28 cellular contexts compared by ENCODE assay signal in the genomic region with DNA sequence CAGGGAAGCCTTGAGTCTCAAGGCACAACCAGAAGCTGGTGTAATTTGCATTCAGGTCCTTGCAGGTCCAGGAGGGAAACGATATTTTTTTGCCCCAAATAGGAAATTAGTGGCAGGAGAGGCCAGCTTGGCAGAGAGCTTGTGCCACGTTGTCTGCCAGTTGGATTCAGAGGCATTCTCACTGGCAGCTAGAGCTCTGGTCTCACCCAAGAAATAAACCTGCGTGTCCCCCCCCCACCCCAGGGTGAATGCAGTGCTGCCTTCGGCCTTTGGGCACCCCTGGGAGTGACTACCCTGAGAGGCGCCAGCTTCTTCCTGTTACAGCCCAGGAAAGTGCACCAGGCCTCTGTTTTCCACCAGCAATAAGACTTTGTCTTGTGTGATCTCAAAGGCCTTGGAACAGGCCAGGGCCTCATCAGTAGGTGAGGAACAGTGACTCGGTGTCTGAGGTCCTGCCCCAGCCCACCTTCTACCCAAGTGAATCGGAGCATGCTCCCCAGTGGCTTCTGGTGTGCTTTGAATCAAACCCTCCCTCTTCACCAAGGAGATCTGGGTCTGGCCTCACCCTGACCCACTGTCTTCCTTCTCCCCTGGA.
DNase-seq lines count a peak whose midpoint lies in the region; ATAC-seq and TF ChIP-seq lines count a peak whose summit lies in the region.
"Had no signal": no experiment of that assay in that cellular context is flagged by ENCODE, and none has a peak within 500 bp of the region (broad histone marks: within the 10 kb centered on the region; RNA-seq: fewer than 3 reads in every experiment).

No MANE protein-coding gene starts in this region.

- no peak overlapping the region for H3K4me2 ChIP-seq in mammary epithelial cell (ENCODE audit: insufficient read depth, low read depth, low read length)

- dilution Hi-C loops in mammary epithelial cell (cut with HindIII; ENCODE audit: low sequenced_read_pairs), result no loop called here

- in situ Hi-C loops in mammary epithelial cell (cut with MboI; ENCODE audit: low sequenced_read_pairs in 2 of 2) (loop anchor here (25.0 kb wide), 2 partner anchors 192 to 742 kb away; no protein-coding TSS in a partner anchor), ACHN (cut with HindIII; ENCODE audit: low pct_ligation_motif_present, low pct_unique_long_range_greater_than_20kb, low sequenced_read_pairs) (no loop called here), HAP-1 (cut with MboI; ENCODE audit: low sequenced_read_pairs) (loop anchor here (25.0 kb wide), 2 partner anchors 742 to 817 kb away; no protein-coding TSS in a partner anchor)

- H3K4me3 Mint-ChIP-seq in MCF 10A (ENCODE audit: unreplicated experiment), result no peak overlapping the region
- no peak overlapping the region for H3K4me3 Mint-ChIP-seq in activated CD8-positive, alpha-beta memory T cell treated with anti-CD3 and anti-CD28 coated beads, Interleukin-2, amount 10 ng/mL, durations not matched to agents 7 days and 5 days
- no peak overlapping the region for H3K4me3 Mint-ChIP-seq in stimulated activated naive B cell treated with anti-CD40 and anti-IgM and Interleukin-4, amounts not matched to agents 10 μg/mL and 1 μg/mL and 100 μg/mL, for 72 hours
- H3K4me3 Mint-ChIP-seq: activated naive CD8-positive, alpha-beta T cell treated with anti-CD3 and anti-CD28 coated beads for 36 hours; CD4-positive, alpha-beta memory T cell; mesothelial cell of epicardium; naive thymus-derived CD4-positive, alpha-beta T cell; T-helper 1 cell treated with Interleukin-12 subunit alpha and Interleukin-12 subunit beta and Interleukin-4 antibody, amounts not matched to agents 30 μg/mL and 1 μg/mL, for 36 hours had no signal

- CTCF ChIA-PET in MCF 10A (lab: Yijun Ruan, JAX), result interaction anchor here (0.6 to 3.0 kb wide), 2 partner anchors 9 to 882 kb away, joined by 5 to 16 read pairs; no protein-coding TSS in a partner anchor
- CTCF ChIA-PET in mammary epithelial cell (lab: Charles Lee; ENCODE audit: low non-redundant PET), result interaction anchor here (0.6 kb wide), 1 partner anchor 128 kb away, joined by 5 read pairs; no protein-coding TSS in a partner anchor
- CTCF ChIA-PET in activated CD8-positive, alpha-beta memory T cell treated with anti-CD3 and anti-CD28 coated beads, Interleukin-2, amount 10 ng/mL, durations not matched to agents 7 days and 5 days (lab: Charles Lee), result interaction anchor here (1.3 kb wide), 1 partner anchor 9 kb away, joined by 3 read pairs; no protein-coding TSS in a partner anchor

- H3K9ac ChIP-seq in mammary epithelial cell (ENCODE audit: insufficient read depth, low read length), result no peak overlapping the region

- intact Hi-C loops in MCF 10A (cut with micrococcal nuclease), result no loop called here
- intact Hi-C loops in mammary epithelial cell (cut with micrococcal nuclease), result no loop called here

- DNase-seq in MCF 10A (ENCODE audit: unreplicated experiment), result no peak
- DNase-seq in mammary epithelial cell, result no peak
- DNase-seq in activated CD8-positive, alpha-beta memory T cell treated with anti-CD3 and anti-CD28 coated beads, Interleukin-2, amount 10 ng/mL, durations not matched to agents 7 days and 5 days, result peak; percentile 34
- peak; percentile 54 for DNase-seq in medulla oblongata (ENCODE audit: extremely low spot score)
- no peak for DNase-seq in stimulated activated naive B cell treated with anti-CD40 and anti-IgM and Interleukin-4, amounts not matched to agents 10 μg/mL and 1 μg/mL and 100 μg/mL, for 72 hours
- no peak for DNase-seq in ACHN
- no peak for DNase-seq in occipital lobe (lab: John Stamatoyannopoulos, UW)
- DNase-seq in HAP-1 (ENCODE audit: low spot score in 2 of 2), result no peak
- DNase-seq: activated CD4-positive, alpha-beta T cell treated with anti-CD3 and anti-CD28 coated beads, Interleukin-2, amount 50 U/mL, for 48 hours; activated naive CD8-positive, alpha-beta T cell treated with anti-CD3 and anti-CD28 coated beads for 36 hours; CD4-positive, alpha-beta memory T cell; colonic mucosa; DND-41; effector CD8-positive, alpha-beta T cell; KBM-7; left ventricle myocardium superior; MG63; naive thymus-derived CD4-positive, alpha-beta T cell; NCI-H1105; NCI-H187; RPMI8226; stimulated activated naive CD4-positive, alpha-beta T cell had no signal

- H3K4me1 ChIP-seq in mammary epithelial cell (ENCODE audit: insufficient read depth, low read length), result no peaks in the 10 kb centered on the region
- H3K4me1 ChIP-seq in HAP-1, result no peaks in the 10 kb centered on the region

- TF ChIP-seq CTCF in MCF 10A (IDR thresholded peaks at IDR 0.05; ENCODE audit: unreplicated experiment) (no peak), mammary epithelial cell (conservative IDR thresholded peaks at IDR 0.05 in 1 of 2, IDR thresholded peaks at IDR 0.05 in 1 of 2; ENCODE audit: extremely low read depth in 1 of 2, insufficient read depth in 1 of 2, low read depth in 1 of 2, low read length in 2 of 2) (no peak)

- no peaks in the 10 kb centered on the region for H3K36me3 Mint-ChIP-seq in MCF 10A (ENCODE audit: insufficient read depth, unreplicated experiment)
- no peaks in the 10 kb centered on the region for H3K36me3 Mint-ChIP-seq in activated CD8-positive, alpha-beta memory T cell treated with anti-CD3 and anti-CD28 coated beads, Interleukin-2, amount 10 ng/mL, durations not matched to agents 7 days and 5 days
- H3K36me3 Mint-ChIP-seq in stimulated activated naive B cell treated with anti-CD40 and anti-IgM and Interleukin-4, amounts not matched to agents 10 μg/mL and 1 μg/mL and 100 μg/mL, for 72 hours, result no peaks in the 10 kb centered on the region
- H3K36me3 Mint-ChIP-seq: activated naive CD8-positive, alpha-beta T cell treated with anti-CD3 and anti-CD28 coated beads for 36 hours; CD4-positive, alpha-beta memory T cell; mesothelial cell of epicardium; naive thymus-derived CD4-positive, alpha-beta T cell had no signal

- H3K9me3 ChIP-seq in mammary epithelial cell (replicated peaks; ENCODE audit: insufficient read depth, low read length) (no peaks in the 10 kb centered on the region), HAP-1 (no peaks in the 10 kb centered on the region)
- H3K9me3 ChIP-seq: colonic mucosa, MG63, suprapubic skin had no signal

- 56% methylated on average over 2 of the region's 7 CpGs for WGBS in mammary epithelial cell (ENCODE audit: low coverage, missing lambda C conversion rate)

- H3K9me3 Mint-ChIP-seq in MCF 10A (ENCODE audit: unreplicated experiment), result no peaks in the 10 kb centered on the region
- no peaks in the 10 kb centered on the region for H3K9me3 Mint-ChIP-seq in activated CD8-positive, alpha-beta memory T cell treated with anti-CD3 and anti-CD28 coated beads, Interleukin-2, amount 10 ng/mL, durations not matched to agents 7 days and 5 days (ENCODE audit: low read depth)
- no peaks in the 10 kb centered on the region for H3K9me3 Mint-ChIP-seq in stimulated activated naive B cell treated with anti-CD40 and anti-IgM and Interleukin-4, amounts not matched to agents 10 μg/mL and 1 μg/mL and 100 μg/mL, for 72 hours
- H3K9me3 Mint-ChIP-seq: activated naive CD8-positive, alpha-beta T cell treated with anti-CD3 and anti-CD28 coated beads for 36 hours; CD4-positive, alpha-beta memory T cell; mesothelial cell of epicardium; naive thymus-derived CD4-positive, alpha-beta T cell; T-helper 1 cell treated with Interleukin-12 subunit alpha and Interleukin-12 subunit beta and Interleukin-4 antibody, amounts not matched to agents 30 μg/mL and 1 μg/mL, for 36 hours had no signal

- POLR2A ChIA-PET in MCF 10A (lab: Yijun Ruan, JAX), result interaction anchor here (0.7 to 1.1 kb wide), 3 partner anchors 165 to 175 kb away, joined by 3 read pairs; no protein-coding TSS in a partner anchor

- H3K4me3 ChIP-seq in mammary epithelial cell (replicated peaks in 1 of 3; ENCODE audit: insufficient read depth in 1 of 3, low read depth in 2 of 3, low read length in 3 of 3), result no peak overlapping the region
- H3K4me3 ChIP-seq in HAP-1, result no peak overlapping the region
- H3K4me3 ChIP-seq: colonic mucosa, MG63, SK-N-MC, suprapubic skin had no signal

- no peaks in the 10 kb centered on the region for H3K36me3 ChIP-seq in mammary epithelial cell (ENCODE audit: insufficient read depth, low read length)
- no peaks in the 10 kb centered on the region for H3K36me3 ChIP-seq in HAP-1 (replicated peaks)
- H3K36me3 ChIP-seq: colonic mucosa, MG63, suprapubic skin had no signal

- H3K4me1 Mint-ChIP-seq in MCF 10A (ENCODE audit: insufficient read depth, unreplicated experiment), result no peaks in the 10 kb centered on the region
- no peaks in the 10 kb centered on the region for H3K4me1 Mint-ChIP-seq in activated CD8-positive, alpha-beta memory T cell treated with anti-CD3 and anti-CD28 coated beads, Interleukin-2, amount 10 ng/mL, durations not matched to agents 7 days and 5 days
- H3K4me1 Mint-ChIP-seq in stimulated activated naive B cell treated with anti-CD40 and anti-IgM and Interleukin-4, amounts not matched to agents 10 μg/mL and 1 μg/mL and 100 μg/mL, for 72 hours, result peaks cover 25 to 40% of the 10 kb centered on the region in 2 donors
- H3K4me1 Mint-ChIP-seq: activated naive CD8-positive, alpha-beta T cell treated with anti-CD3 and anti-CD28 coated beads for 36 hours; CD4-positive, alpha-beta memory T cell had no signal

- H4K20me1 ChIP-seq in mammary epithelial cell (ENCODE audit: insufficient read depth, low read length), result no peaks in the 10 kb centered on the region

- no peaks in the 10 kb centered on the region for H3K27me3 Mint-ChIP-seq in MCF 10A (ENCODE audit: insufficient read depth, unreplicated experiment)
- no peaks in the 10 kb centered on the region for H3K27me3 Mint-ChIP-seq in activated CD8-positive, alpha-beta memory T cell treated with anti-CD3 and anti-CD28 coated beads, Interleukin-2, amount 10 ng/mL, durations not matched to agents 7 days and 5 days
- no peaks in the 10 kb centered on the region for H3K27me3 Mint-ChIP-seq in stimulated activated naive B cell treated with anti-CD40 and anti-IgM and Interleukin-4, amounts not matched to agents 10 μg/mL and 1 μg/mL and 100 μg/mL, for 72 hours
- H3K27me3 Mint-ChIP-seq: activated naive CD8-positive, alpha-beta T cell treated with anti-CD3 and anti-CD28 coated beads for 36 hours had no signal

- H3K27ac ChIP-seq in mammary epithelial cell (ENCODE audit: insufficient read depth, low read depth, low read length), result no peak overlapping the region
- H3K27ac ChIP-seq: colonic mucosa, epithelial cell of prostate, SK-N-MC, suprapubic skin had no signal

- H3K27me3 ChIP-seq in mammary epithelial cell (ENCODE audit: insufficient read depth, low read length), result no peaks in the 10 kb centered on the region
- H3K27me3 ChIP-seq in HAP-1 (ENCODE audit: low read depth), result no peaks in the 10 kb centered on the region
- H3K27me3 ChIP-seq: colonic mucosa, MG63, suprapubic skin had no signal

- peak overlapping the region; percentile 4 for H3K27ac Mint-ChIP-seq in MCF 10A (ENCODE audit: low read depth, unreplicated experiment)
- no peak overlapping the region for H3K27ac Mint-ChIP-seq in activated CD8-positive, alpha-beta memory T cell treated with anti-CD3 and anti-CD28 coated beads, Interleukin-2, amount 10 ng/mL, durations not matched to agents 7 days and 5 days
- H3K27ac Mint-ChIP-seq in stimulated activated naive B cell treated with anti-CD40 and anti-IgM and Interleukin-4, amounts not matched to agents 10 μg/mL and 1 μg/mL and 100 μg/mL, for 72 hours, result peak overlapping the region; percentile 68
- H3K27ac Mint-ChIP-seq: activated naive CD8-positive, alpha-beta T cell treated with anti-CD3 and anti-CD28 coated beads for 36 hours; CD4-positive, alpha-beta memory T cell; mesothelial cell of epicardium; T-helper 1 cell treated with Interleukin-12 subunit alpha and Interleukin-12 subunit beta and Interleukin-4 antibody, amounts not matched to agents 30 μg/mL and 1 μg/mL, for 36 hours had no signal

- H2AFZ ChIP-seq in mammary epithelial cell (ENCODE audit: low read depth, low read length), result no peak overlapping the region

- H3K79me2 ChIP-seq in mammary epithelial cell (ENCODE audit: insufficient read depth, low read length), result no peaks in the 10 kb centered on the region

- no peak for ATAC-seq in activated CD8-positive, alpha-beta memory T cell treated with anti-CD3 and anti-CD28 coated beads, Interleukin-2, amount 10 ng/mL, durations not matched to agents 7 days and 5 days
- ATAC-seq in stimulated activated naive B cell treated with anti-CD40 and anti-IgM and Interleukin-4, amounts not matched to agents 10 μg/mL and 1 μg/mL and 100 μg/mL, for 72 hours (replicated peaks), result no peak
- ATAC-seq: activated CD4-positive, CD25-positive, alpha-beta regulatory T cell treated with anti-CD3 and anti-CD28 coated beads, Interleukin-2, amount 50 U/mL, for 24 hours; left ventricle myocardium superior; naive thymus-derived CD4-positive, alpha-beta T cell had no signal

- BruUV-seq in MCF 10A (replicated peaks; lab: Mats Ljungman, UMichigan) (no TSS peak), mammary epithelial cell (replicated peaks; lab: Mats Ljungman, UMichigan) (no TSS peak)

Comparison
In these comparisons a context has a peak if more than half of its experiments do, and no peak if none do; other contexts are left out.
1. DNase-seq: peak in activated CD8-positive, alpha-beta memory T cell treated with anti-CD3 and anti-CD28 coated beads, Interleukin-2, amount 10 ng/mL, durations not matched to agents 7 days and 5 days (single experiment) and medulla oblongata (single experiment); none in MCF 10A (single experiment), mammary epithelial cell (single experiment), stimulated activated naive B cell treated with anti-CD40 and anti-IgM and Interleukin-4, amounts not matched to agents 10 μg/mL and 1 μg/mL and 100 μg/mL, for 72 hours (single experiment), ACHN (single experiment), occipital lobe (single experiment) and HAP-1 (0 of 2).